Comparison of ENCODE assay signal across 8 cellular contexts in the genomic region with DNA sequence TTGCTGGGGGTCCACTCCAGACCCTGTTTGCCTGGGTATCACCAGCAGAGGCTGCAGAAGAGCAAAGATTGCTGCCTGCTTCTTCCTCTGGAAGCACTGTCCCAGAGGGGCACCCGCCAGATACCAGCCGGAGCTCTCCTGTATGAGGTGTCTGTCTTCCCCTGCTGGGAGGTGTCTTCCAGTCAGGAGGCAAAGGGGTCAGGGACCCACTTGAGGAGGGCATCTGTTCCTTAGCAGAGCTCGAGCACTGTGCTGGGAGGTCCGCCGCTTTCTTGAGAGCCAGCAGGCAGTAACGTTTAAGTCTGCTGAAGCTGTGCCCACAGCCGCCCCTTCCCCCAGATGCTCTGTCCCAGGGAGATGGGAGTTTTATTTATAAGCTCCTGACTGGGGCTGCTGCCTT. TPM values are rescaled to one million over a fixed set of nuclear protein-coding genes. Genes with fewer than 3 reads are reported as not detected.
DNase-seq lines count a peak whose midpoint lies in the region; ATAC-seq and TF ChIP-seq lines count a peak whose summit lies in the region.
"Not testable (repeated sequence)": the region's sequence is repeated elsewhere in the genome, so short reads cannot be mapped to it uniquely, and the experiment has no call there.

No MANE protein-coding gene starts in this region.

- peak overlapping the region; percentile 68 for H3K4me3 ChIP-seq in CD4-positive, CD25-positive, alpha-beta regulatory T cell (ENCODE audit: low read depth, low read length)
- not testable (repeated sequence) for H3K4me3 ChIP-seq in KMS-11 (IDR thresholded peaks at IDR 0.05; ENCODE audit: insufficient read depth, low read depth, low read length)
- H3K4me3 ChIP-seq in naive thymus-derived CD4-positive, alpha-beta T cell (ENCODE audit: low read length): peak overlapping the region; percentile 48

- ATAC-seq in CD4-positive, CD25-positive, alpha-beta regulatory T cell (ENCODE audit: low read depth in 2 of 2); T-cell (replicated peaks in 1 of 4); activated CD8-positive, alpha-beta T cell treated with anti-CD3 and anti-CD28 coated beads, Interleukin-2, amount 10 ng/mL, durations not matched to agents 7 days and 5 days; central memory CD8-positive, alpha-beta T cell (replicated peaks; ENCODE audit: extremely low read depth, poor library complexity, severe bottlenecking); naive thymus-derived CD4-positive, alpha-beta T cell; stimulated activated effector memory CD8-positive, alpha-beta T cell treated with anti-CD3 and anti-CD28 coated beads, Interleukin-12 subunit alpha, Interleukin-12 subunit beta, amount 100 ng/mL, for 72 hours: not testable (repeated sequence)

- H3K36me3 Mint-ChIP-seq in CD4-positive, CD25-positive, alpha-beta regulatory T cell: peaks cover 11% of the 10 kb centered on the region
- H3K36me3 Mint-ChIP-seq in T-cell; central memory CD8-positive, alpha-beta T cell (ENCODE audit: insufficient read depth); stimulated activated effector memory CD8-positive, alpha-beta T cell treated with anti-CD3 and anti-CD28 coated beads, Interleukin-12 subunit alpha, Interleukin-12 subunit beta, amount 100 ng/mL, for 72 hours: not testable (repeated sequence)
- H3K36me3 Mint-ChIP-seq in activated CD8-positive, alpha-beta T cell treated with anti-CD3 and anti-CD28 coated beads, Interleukin-2, amount 10 ng/mL, durations not matched to agents 7 days and 5 days (ENCODE audit: low read depth): peaks cover 61% of the 10 kb centered on the region
- H3K36me3 Mint-ChIP-seq in activated naive CD4-positive, alpha-beta T cell treated with anti-CD3 and anti-CD28 coated beads, Interleukin-2, amount 10 ng/mL, durations not matched to agents 7 days and 5 days: peaks cover 37% of the 10 kb centered on the region
- H3K36me3 Mint-ChIP-seq in naive thymus-derived CD4-positive, alpha-beta T cell: peaks cover 5 to 56% (median 6%) of the 10 kb centered on the region in 5 donors

- not testable (repeated sequence) for H4K20me1 ChIP-seq in KMS-11 (ENCODE audit: insufficient read depth)

- H3K4me2 ChIP-seq in KMS-11: peak overlapping the region; percentile 87

- not testable (repeated sequence) for H3K27me3 ChIP-seq in CD4-positive, CD25-positive, alpha-beta regulatory T cell (ENCODE audit: control insufficient read depth, insufficient read depth, low read length); KMS-11 (ENCODE audit: insufficient read depth, low read depth); naive thymus-derived CD4-positive, alpha-beta T cell (ENCODE audit: control insufficient read depth in 2 of 2, insufficient read depth in 2 of 2, low read length in 2 of 2)

- H3K27ac Mint-ChIP-seq in CD4-positive, CD25-positive, alpha-beta regulatory T cell: peak overlapping the region; percentile 87
- peak overlapping the region; percentile 88 to 92 for H3K27ac Mint-ChIP-seq in T-cell
- H3K27ac Mint-ChIP-seq in activated CD8-positive, alpha-beta T cell treated with anti-CD3 and anti-CD28 coated beads, Interleukin-2, amount 10 ng/mL, durations not matched to agents 7 days and 5 days: peak overlapping the region; percentile 82
- peak overlapping the region; percentile 86 for H3K27ac Mint-ChIP-seq in activated naive CD4-positive, alpha-beta T cell treated with anti-CD3 and anti-CD28 coated beads, Interleukin-2, amount 10 ng/mL, durations not matched to agents 7 days and 5 days
- H3K27ac Mint-ChIP-seq in central memory CD8-positive, alpha-beta T cell (ENCODE audit: low read depth): peak overlapping the region; percentile 88
- peak overlapping the region in 3 of 9 donors; percentile 4 to 77 (median 70) for H3K27ac Mint-ChIP-seq in naive thymus-derived CD4-positive, alpha-beta T cell
- peak overlapping the region; percentile 81 for H3K27ac Mint-ChIP-seq in stimulated activated effector memory CD8-positive, alpha-beta T cell treated with anti-CD3 and anti-CD28 coated beads, Interleukin-12 subunit alpha, Interleukin-12 subunit beta, amount 100 ng/mL, for 72 hours

- peak overlapping the region; percentile 84 for H3K27ac ChIP-seq in CD4-positive, CD25-positive, alpha-beta regulatory T cell (ENCODE audit: insufficient read depth, low read length, poor library complexity, severe bottlenecking)
- H3K27ac ChIP-seq in KMS-11: peak overlapping the region; percentile 63; the same call in 1 of the 2 replicates
- H3K27ac ChIP-seq in naive thymus-derived CD4-positive, alpha-beta T cell (ENCODE audit: low read depth, low read length): not testable (repeated sequence)

- H3K79me2 ChIP-seq in KMS-11 (ENCODE audit: insufficient read depth, low read depth): not testable (repeated sequence)

- POLR2A ChIA-PET in T-cell (lab: Charles Lee): interaction anchor here in 1 of 2 donors (0.6 kb wide), 1 partner anchor 96 kb away, joined by 3 read pairs; no protein-coding TSS in a partner anchor
- POLR2A ChIA-PET in activated CD8-positive, alpha-beta T cell treated with anti-CD3 and anti-CD28 coated beads, Interleukin-2, amount 10 ng/mL, durations not matched to agents 7 days and 5 days (lab: Charles Lee): interaction anchor here (1.2 to 2.3 kb wide), 4 partner anchors 9 to 45 kb away, joined by 3 to 23 read pairs (median 6); no protein-coding TSS in a partner anchor
- POLR2A ChIA-PET in naive thymus-derived CD4-positive, alpha-beta T cell (lab: Charles Lee): interaction anchor here (0.7 to 1.5 kb wide), 5 partner anchors 9 to 48 kb away, joined by 3 to 9 read pairs (median 3); no protein-coding TSS in a partner anchor

- peaks cover 0 to 33% (median 8%) of the 10 kb centered on the region in 7 donors for H3K9me3 Mint-ChIP-seq in CD4-positive, CD25-positive, alpha-beta regulatory T cell
- peaks cover 13 to 23% (median 20%) of the 10 kb centered on the region in 3 donors for H3K9me3 Mint-ChIP-seq in T-cell
- peaks cover 13% of the 10 kb centered on the region for H3K9me3 Mint-ChIP-seq in activated CD8-positive, alpha-beta T cell treated with anti-CD3 and anti-CD28 coated beads, Interleukin-2, amount 10 ng/mL, durations not matched to agents 7 days and 5 days (ENCODE audit: insufficient read depth)
- H3K9me3 Mint-ChIP-seq in activated naive CD4-positive, alpha-beta T cell treated with anti-CD3 and anti-CD28 coated beads, Interleukin-2, amount 10 ng/mL, durations not matched to agents 7 days and 5 days: peaks cover 36% of the 10 kb centered on the region
- H3K9me3 Mint-ChIP-seq in central memory CD8-positive, alpha-beta T cell: peaks cover 25% of the 10 kb centered on the region
- peaks cover 5 to 30% (median 11%) of the 10 kb centered on the region in 11 donors for H3K9me3 Mint-ChIP-seq in naive thymus-derived CD4-positive, alpha-beta T cell
- peaks cover 11% of the 10 kb centered on the region for H3K9me3 Mint-ChIP-seq in stimulated activated effector memory CD8-positive, alpha-beta T cell treated with anti-CD3 and anti-CD28 coated beads, Interleukin-12 subunit alpha, Interleukin-12 subunit beta, amount 100 ng/mL, for 72 hours

- H3K4me1 ChIP-seq in CD4-positive, CD25-positive, alpha-beta regulatory T cell (ENCODE audit: control insufficient read depth, insufficient read depth, low read length, poor library complexity, severe bottlenecking): peaks cover 34% of the 10 kb centered on the region
- H3K4me1 ChIP-seq in KMS-11 (ENCODE audit: low read depth, poor library complexity, severe bottlenecking): peaks cover 56% of the 10 kb centered on the region
- peaks cover 21 to 32% of the 10 kb centered on the region in 2 donors for H3K4me1 ChIP-seq in naive thymus-derived CD4-positive, alpha-beta T cell (ENCODE audit: control insufficient read depth in 2 of 2, insufficient read depth in 2 of 2, low read length in 2 of 2)

- peak overlapping the region in 3 of 4 donors; percentile 73 to 85 (median 74) for H3K4me3 Mint-ChIP-seq in CD4-positive, CD25-positive, alpha-beta regulatory T cell
- peak overlapping the region in 2 of 3 donors; percentile 64 to 69 for H3K4me3 Mint-ChIP-seq in T-cell
- H3K4me3 Mint-ChIP-seq in activated CD8-positive, alpha-beta T cell treated with anti-CD3 and anti-CD28 coated beads, Interleukin-2, amount 10 ng/mL, durations not matched to agents 7 days and 5 days; activated naive CD4-positive, alpha-beta T cell treated with anti-CD3 and anti-CD28 coated beads, Interleukin-2, amount 10 ng/mL, durations not matched to agents 7 days and 5 days: not testable (repeated sequence)
- peak overlapping the region; percentile 70 for H3K4me3 Mint-ChIP-seq in central memory CD8-positive, alpha-beta T cell
- H3K4me3 Mint-ChIP-seq in naive thymus-derived CD4-positive, alpha-beta T cell: peak overlapping the region in 3 of 10 donors; percentile 34 to 64 (median 53)
- H3K4me3 Mint-ChIP-seq in stimulated activated effector memory CD8-positive, alpha-beta T cell treated with anti-CD3 and anti-CD28 coated beads, Interleukin-12 subunit alpha, Interleukin-12 subunit beta, amount 100 ng/mL, for 72 hours: peak overlapping the region; percentile 60

- intact Hi-C loops in naive thymus-derived CD4-positive, alpha-beta T cell (cut with micrococcal nuclease): loop anchor here in 1 of 2 donors (1.0 kb wide), 1 partner anchor 44 kb away; a partner anchor contains a TSS

- H3K9me3 ChIP-seq in CD4-positive, CD25-positive, alpha-beta regulatory T cell (ENCODE audit: control insufficient read depth in 2 of 2, low read length in 2 of 2); naive thymus-derived CD4-positive, alpha-beta T cell (ENCODE audit: control insufficient read depth in 2 of 3, low read length in 3 of 3): not testable (repeated sequence)

- not testable (repeated sequence) for H3K36me3 ChIP-seq in CD4-positive, CD25-positive, alpha-beta regulatory T cell (ENCODE audit: control insufficient read depth, insufficient read depth, low read length); KMS-11 (ENCODE audit: insufficient read depth); naive thymus-derived CD4-positive, alpha-beta T cell (ENCODE audit: control insufficient read depth in 2 of 3, insufficient read depth in 3 of 3, low read length in 3 of 3)

- H2AFZ ChIP-seq in KMS-11 (ENCODE audit: low read depth): peak overlapping the region; percentile 88; the same call in 1 of the 2 replicates

- not testable (repeated sequence) for DNase-seq in CD4-positive, CD25-positive, alpha-beta regulatory T cell; T-cell; activated CD8-positive, alpha-beta T cell treated with anti-CD3 and anti-CD28 coated beads, Interleukin-2, amount 10 ng/mL, durations not matched to agents 7 days and 5 days; activated naive CD4-positive, alpha-beta T cell treated with anti-CD3 and anti-CD28 coated beads, Interleukin-2, amount 10 ng/mL, durations not matched to agents 7 days and 5 days; central memory CD8-positive, alpha-beta T cell (ENCODE audit: low spot score in 2 of 2); naive thymus-derived CD4-positive, alpha-beta T cell; stimulated activated effector memory CD8-positive, alpha-beta T cell treated with anti-CD3 and anti-CD28 coated beads, Interleukin-12 subunit alpha, Interleukin-12 subunit beta, amount 100 ng/mL, for 72 hours (ENCODE audit: low spot score in 2 of 2)

- H3K9ac ChIP-seq in KMS-11: peak overlapping the region; percentile 39; the same call in 1 of the 2 replicates

- TF ChIP-seq CTCF in KMS-11 (conservative IDR thresholded peaks at IDR 0.05; ENCODE audit: low read depth, low read length): not testable (repeated sequence)

- H3K4me1 Mint-ChIP-seq in CD4-positive, CD25-positive, alpha-beta regulatory T cell: peaks cover 16 to 48% (median 33%) of the 10 kb centered on the region in 4 donors
- H3K4me1 Mint-ChIP-seq in T-cell: peaks cover 32 to 48% (median 43%) of the 10 kb centered on the region in 3 donors
- peaks cover 56% of the 10 kb centered on the region for H3K4me1 Mint-ChIP-seq in activated CD8-positive, alpha-beta T cell treated with anti-CD3 and anti-CD28 coated beads, Interleukin-2, amount 10 ng/mL, durations not matched to agents 7 days and 5 days (ENCODE audit: low read depth)
- peaks cover 46% of the 10 kb centered on the region for H3K4me1 Mint-ChIP-seq in activated naive CD4-positive, alpha-beta T cell treated with anti-CD3 and anti-CD28 coated beads, Interleukin-2, amount 10 ng/mL, durations not matched to agents 7 days and 5 days
- H3K4me1 Mint-ChIP-seq in central memory CD8-positive, alpha-beta T cell: peaks cover 26% of the 10 kb centered on the region
- H3K4me1 Mint-ChIP-seq in naive thymus-derived CD4-positive, alpha-beta T cell: peaks cover 12 to 39% (median 25%) of the 10 kb centered on the region in 7 donors
- peaks cover 40% of the 10 kb centered on the region for H3K4me1 Mint-ChIP-seq in stimulated activated effector memory CD8-positive, alpha-beta T cell treated with anti-CD3 and anti-CD28 coated beads, Interleukin-12 subunit alpha, Interleukin-12 subunit beta, amount 100 ng/mL, for 72 hours

- H3K27me3 Mint-ChIP-seq in CD4-positive, CD25-positive, alpha-beta regulatory T cell; T-cell; activated CD8-positive, alpha-beta T cell treated with anti-CD3 and anti-CD28 coated beads, Interleukin-2, amount 10 ng/mL, durations not matched to agents 7 days and 5 days (ENCODE audit: low read depth); activated naive CD4-positive, alpha-beta T cell treated with anti-CD3 and anti-CD28 coated beads, Interleukin-2, amount 10 ng/mL, durations not matched to agents 7 days and 5 days; central memory CD8-positive, alpha-beta T cell; naive thymus-derived CD4-positive, alpha-beta T cell: not testable (repeated sequence)

- CTCF ChIA-PET in T-cell (lab: Charles Lee): interaction anchor here in 1 of 2 donors (1.4 to 1.7 kb wide), 2 partner anchors 43 to 45 kb away, joined by 3 to 6 read pairs; no protein-coding TSS in a partner anchor
- CTCF ChIA-PET in activated CD8-positive, alpha-beta T cell treated with anti-CD3 and anti-CD28 coated beads, Interleukin-2, amount 10 ng/mL, durations not matched to agents 7 days and 5 days (lab: Charles Lee): interaction anchor here (1.2 to 1.9 kb wide), 3 partner anchors 19 to 96 kb away, joined by 3 to 5 read pairs (median 3); no protein-coding TSS in a partner anchor
- CTCF ChIA-PET in activated naive CD4-positive, alpha-beta T cell treated with anti-CD3 and anti-CD28 coated beads, Interleukin-2, amount 10 ng/mL, durations not matched to agents 7 days and 5 days (lab: Charles Lee): not testable (repeated sequence)
- CTCF ChIA-PET in naive thymus-derived CD4-positive, alpha-beta T cell (lab: Charles Lee): interaction anchor here (0.9 kb wide), 1 partner anchor 28 kb away, joined by 3 read pairs; no protein-coding TSS in a partner anchor

RNA-seq across cellular contexts. Expression of a gene that starts 44.1 kb away (rescaled TPM):
- total RNA-seq in CD4-positive, CD25-positive, alpha-beta regulatory T cell: 62.8 TPM
- 10 to 100 TPM; 59.3 to 74.6 (median 69.8) TPM for polyA plus RNA-seq in CD4-positive, CD25-positive, alpha-beta regulatory T cell
- total RNA-seq in T-cell: 10 to 100 TPM; 41.1 to 52.6 (median 48.5) TPM
- 10 to 100 TPM; 51.8 to 57.9 TPM for total RNA-seq in activated CD8-positive, alpha-beta T cell treated with anti-CD3 and anti-CD28 coated beads, Interleukin-2, amount 10 ng/mL, durations not matched to agents 7 days and 5 days
- total RNA-seq in naive thymus-derived CD4-positive, alpha-beta T cell: 10 to 100 TPM; 26.0 to 59.8 (median 57.7) TPM
- polyA plus RNA-seq in naive thymus-derived CD4-positive, alpha-beta T cell: 10 to 100 TPM; 34.6 to 40.8 TPM
